ENCODE assay signal across 10 cellular contexts in genomic region chr5:102450313-102450990, GRCh38. TPM values are rescaled to one million over a fixed set of nuclear protein-coding genes. Genes with fewer than 3 reads are reported as not detected.
DNase-seq lines count a peak whose midpoint lies in the region; ATAC-seq, FAIRE-seq and TF ChIP-seq lines count a peak whose summit lies in the region.
"Had no signal": no experiment of that assay in that cellular context is flagged by ENCODE, and none has a peak within 500 bp of the region (broad histone marks: within the 10 kb centered on the region; RNA-seq: fewer than 3 reads in every experiment).

No MANE protein-coding gene starts in this region.

- no peak overlapping the region for H3K4me2 ChIP-seq in SK-N-SH

- H3K9me3 Mint-ChIP-seq in type B pancreatic cell: peaks cover 5% of the 10 kb centered on the region
- H3K9me3 Mint-ChIP-seq: activated naive CD8-positive, alpha-beta T cell treated with anti-CD3 and anti-CD28 coated beads for 36 hours had no signal

- no peaks in the 10 kb centered on the region for H3K27me3 Mint-ChIP-seq in type B pancreatic cell
- H3K27me3 Mint-ChIP-seq: activated naive CD8-positive, alpha-beta T cell treated with anti-CD3 and anti-CD28 coated beads for 36 hours had no signal

- DNase-seq in SK-N-SH (no peak), NAMALWA (ENCODE audit: low spot score) (peak; percentile 47), bronchial epithelial cell (ENCODE audit: low read depth) (peak; percentile 0), type B pancreatic cell (ENCODE audit: extremely low spot score, unreplicated experiment) (no peak), hepatic stellate cell (ENCODE audit: low spot score) (no peak), globus pallidus (ENCODE audit: low spot score) (no peak), amniotic stem cell (lab: John Stamatoyannopoulos, UW) (no peak)
- DNase-seq: activated naive CD8-positive, alpha-beta T cell treated with anti-CD3 and anti-CD28 coated beads for 36 hours; NCI-H2081 had no signal

- no peak overlapping the region for H3K27ac ChIP-seq in SK-N-SH (ENCODE audit: low read depth in 2 of 2, low read length in 1 of 2)

- H3K27me3 ChIP-seq in SK-N-SH (ENCODE audit: insufficient read depth) (no peaks in the 10 kb centered on the region), bronchial epithelial cell (ENCODE audit: control insufficient read depth, insufficient read depth, low read length) (no peaks in the 10 kb centered on the region)

- POLR2A ChIA-PET in SK-N-SH (lab: Yijun Ruan, JAX): no interaction called here

- H3K9me3 ChIP-seq in SK-N-SH: no peaks in the 10 kb centered on the region

- H3K36me3 ChIP-seq in SK-N-SH (replicated peaks in 1 of 2; ENCODE audit: control insufficient read depth in 1 of 2, insufficient read depth in 2 of 2, low read length in 1 of 2) (no peaks in the 10 kb centered on the region), bronchial epithelial cell (ENCODE audit: control insufficient read depth, insufficient read depth, low read length) (no peaks in the 10 kb centered on the region)

- no peak for ATAC-seq in SK-N-SH treated with all-trans-retinoic acid at 6 μM for 48 hours

- H2AFZ ChIP-seq in SK-N-SH (ENCODE audit: low read depth): no peak overlapping the region

- H3K4me3 ChIP-seq in SK-N-SH (ENCODE audit: low read depth in 2 of 2, low read length in 1 of 2) (no peak overlapping the region), bronchial epithelial cell (ENCODE audit: low read depth, low read length) (no peak overlapping the region)

- no peaks in the 10 kb centered on the region for H3K4me1 Mint-ChIP-seq in type B pancreatic cell (ENCODE audit: unreplicated experiment)
- H3K4me1 Mint-ChIP-seq: activated naive CD8-positive, alpha-beta T cell treated with anti-CD3 and anti-CD28 coated beads for 36 hours had no signal

- no peak for FAIRE-seq in bronchial epithelial cell (lab: Jason Lieb, UNC)

- CTCF ChIA-PET in SK-N-SH (lab: Yijun Ruan, JAX): interaction anchor here (0.6 kb wide), 1 partner anchor 50 kb away, joined by 3 read pairs; no protein-coding TSS in a partner anchor

- no peak overlapping the region for H3K9ac ChIP-seq in SK-N-SH

- no peaks in the 10 kb centered on the region for H4K20me1 ChIP-seq in SK-N-SH (ENCODE audit: insufficient read depth)

- no peaks in the 10 kb centered on the region; a peak in 2 of 4 replicates for H3K4me1 ChIP-seq in SK-N-SH (ENCODE audit: control insufficient read depth in 1 of 2, insufficient read depth in 2 of 2, low read depth in 1 of 2, low read length in 1 of 2)

- WGBS in SK-N-SH (ENCODE audit: low lambda C conversion rate): 57% methylated on average over 5 of the region's 5 CpGs

- no peaks in the 10 kb centered on the region for H3K9me2 ChIP-seq in SK-N-SH

- no peak overlapping the region for H3K4me3 Mint-ChIP-seq in type B pancreatic cell
- H3K4me3 Mint-ChIP-seq: activated naive CD8-positive, alpha-beta T cell treated with anti-CD3 and anti-CD28 coated beads for 36 hours had no signal

- no peaks in the 10 kb centered on the region for H3K79me2 ChIP-seq in SK-N-SH (ENCODE audit: insufficient read depth)

- peak; percentile 43 for TF ChIP-seq RAD21 in SK-N-SH (IDR thresholded peaks at IDR 0.05; ENCODE audit: low read length)

- TF ChIP-seq CTCF in SK-N-SH (IDR thresholded peaks at IDR 0.05) (peak; percentile 30; the same call in 1 of the 2 replicates), bronchial epithelial cell (IDR thresholded peaks at IDR 0.05; ENCODE audit: insufficient read depth, low read length, severe bottlenecking) (no peak), type B pancreatic cell (conservative IDR thresholded peaks at IDR 0.05) (peak; percentile 25)

- no peak overlapping the region for H3K27ac Mint-ChIP-seq in type B pancreatic cell
- H3K27ac Mint-ChIP-seq: activated naive CD8-positive, alpha-beta T cell treated with anti-CD3 and anti-CD28 coated beads for 36 hours had no signal

- no peak for TF ChIP-seq EP300 in SK-N-SH (IDR thresholded peaks at IDR 0.05; ENCODE audit: borderline replicate concordance in 1 of 2, low read depth in 1 of 2, low read length in 1 of 2)

- H3K36me3 Mint-ChIP-seq in type B pancreatic cell: no peaks in the 10 kb centered on the region
- H3K36me3 Mint-ChIP-seq: activated naive CD8-positive, alpha-beta T cell treated with anti-CD3 and anti-CD28 coated beads for 36 hours had no signal

- no peaks in the 10 kb centered on the region for H3F3A ChIP-seq in SK-N-SH (replicated peaks; ENCODE audit: insufficient read depth)

TF ChIP-seq in SK-N-SH, 30 proteins besides CTCF, POLR2A, EP300 and RAD21:
- TF ChIP-seq CHD2 (IDR thresholded peaks at IDR 0.05; ENCODE audit: low read length, partially characterized antibody): no peak

TF ChIP-seq in SK-N-SH treated with all-trans-retinoic acid at 6 μM for 48 hours, 23 proteins besides CTCF, POLR2A, EP300 and RAD21:
- no peak for TF ChIP-seq GLIS3 (CRISPR knock-in tag; IDR thresholded peaks at IDR 0.05)
- TF ChIP-seq OSR1 (CRISPR knock-in tag; IDR thresholded peaks at IDR 0.05): no peak
- no peak for TF ChIP-seq SNAI2 (CRISPR knock-in tag; IDR thresholded peaks at IDR 0.05)
- TF ChIP-seq TCF4 (CRISPR knock-in tag; IDR thresholded peaks at IDR 0.05; ENCODE audit: borderline replicate concordance): no peak
- no peak for TF ChIP-seq ZNF8 (CRISPR knock-in tag; IDR thresholded peaks at IDR 0.05)
- TF ChIP-seq, protein P1, sequence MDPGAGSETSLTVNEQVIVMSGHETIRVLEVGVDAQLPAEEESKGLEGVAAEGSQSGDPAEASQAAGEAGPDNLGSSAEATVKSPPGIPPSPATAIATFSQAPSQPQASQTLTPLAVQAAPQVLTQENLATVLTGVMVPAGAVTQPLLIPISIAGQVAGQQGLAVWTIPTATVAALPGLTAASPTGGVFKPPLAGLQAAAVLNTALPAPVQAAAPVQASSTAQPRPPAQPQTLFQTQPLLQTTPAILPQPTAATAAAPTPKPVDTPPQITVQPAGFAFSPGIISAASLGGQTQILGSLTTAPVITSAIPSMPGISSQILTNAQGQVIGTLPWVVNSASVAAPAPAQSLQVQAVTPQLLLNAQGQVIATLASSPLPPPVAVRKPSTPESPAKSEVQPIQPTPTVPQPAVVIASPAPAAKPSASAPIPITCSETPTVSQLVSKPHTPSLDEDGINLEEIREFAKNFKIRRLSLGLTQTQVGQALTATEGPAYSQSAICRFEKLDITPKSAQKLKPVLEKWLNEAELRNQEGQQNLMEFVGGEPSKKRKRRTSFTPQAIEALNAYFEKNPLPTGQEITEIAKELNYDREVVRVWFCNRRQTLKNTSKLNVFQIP (CRISPR knock-in tag; IDR thresholded peaks at IDR 0.05; ENCODE audit: borderline replicate concordance, low read depth): no peak
- TF ChIP-seq ZFP3 (CRISPR knock-in tag; IDR thresholded peaks at IDR 0.05): no peak
- TF ChIP-seq ZNF565 (CRISPR knock-in tag; conservative IDR thresholded peaks at IDR 0.05; ENCODE audit: low read depth): no peak
- no peak for TF ChIP-seq ARNTL (CRISPR knock-in tag; IDR thresholded peaks at IDR 0.05; ENCODE audit: borderline replicate concordance, low read depth)
- TF ChIP-seq, protein P2, sequence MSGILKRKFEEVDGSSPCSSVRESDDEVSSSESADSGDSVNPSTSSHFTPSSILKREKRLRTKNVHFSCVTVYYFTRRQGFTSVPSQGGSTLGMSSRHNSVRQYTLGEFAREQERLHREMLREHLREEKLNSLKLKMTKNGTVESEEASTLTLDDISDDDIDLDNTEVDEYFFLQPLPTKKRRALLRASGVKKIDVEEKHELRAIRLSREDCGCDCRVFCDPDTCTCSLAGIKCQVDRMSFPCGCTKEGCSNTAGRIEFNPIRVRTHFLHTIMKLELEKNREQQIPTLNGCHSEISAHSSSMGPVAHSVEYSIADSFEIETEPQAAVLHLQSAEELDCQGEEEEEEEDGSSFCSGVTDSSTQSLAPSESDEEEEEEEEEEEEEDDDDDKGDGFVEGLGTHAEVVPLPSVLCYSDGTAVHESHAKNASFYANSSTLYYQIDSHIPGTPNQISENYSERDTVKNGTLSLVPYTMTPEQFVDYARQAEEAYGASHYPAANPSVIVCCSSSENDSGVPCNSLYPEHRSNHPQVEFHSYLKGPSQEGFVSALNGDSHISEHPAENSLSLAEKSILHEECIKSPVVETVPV (CRISPR knock-in tag; IDR thresholded peaks at IDR 0.05): no peak
- no peak for TF ChIP-seq BACH2 (CRISPR knock-in tag; IDR thresholded peaks at IDR 0.05; ENCODE audit: borderline replicate concordance)
- no peak for TF ChIP-seq RARB (CRISPR knock-in tag; IDR thresholded peaks at IDR 0.05)

RNA-seq across cellular contexts. Expression of gene SLCO6A1, which starts 48.3 kb away (rescaled TPM):
- not detected in 2 replicates for polyA plus RNA-seq in SK-N-SH (2012; rRNA removed)
- not detected in 2 replicates for polyA plus RNA-seq in SK-N-SH (2012; cell fraction: cytosol; rRNA removed)
- polyA plus RNA-seq in SK-N-SH (2012; cell fraction: nucleus; rRNA removed): not detected in 2 replicates
- total RNA-seq in bronchial epithelial cell (under 0.01 TPM in 1 of 2 replicates, not detected in the other), type B pancreatic cell (ENCODE audit: low replicate concordance) (0.43 and 1.4 TPM in 2 replicates)
- total RNA-seq: activated naive CD8-positive, alpha-beta T cell treated with anti-CD3 and anti-CD28 coated beads for 36 hours had no signal

Comparison
In these comparisons a context has a peak if more than half of its experiments do, and no peak if none do; other contexts are left out.
1. DNase-seq: peak in NAMALWA (single experiment) and bronchial epithelial cell (single experiment); none in SK-N-SH (single experiment), type B pancreatic cell (single experiment), hepatic stellate cell (single experiment), globus pallidus (single experiment) and amniotic stem cell (single experiment).